In genomic region chr17:77497578-77497934, GRCh38 we compare ENCODE assay signal across 28 cellular contexts.
A peak's percentile ranks its signal among the peaks of the same experiment; 100 is the strongest.
DNase-seq lines count a peak whose midpoint lies in the region; ATAC-seq, FAIRE-seq and TF ChIP-seq lines count a peak whose summit lies in the region.
"Had no signal": no experiment of that assay in that cellular context is flagged by ENCODE, and none has a peak within 500 bp of the region (broad histone marks: within the 10 kb centered on the region; RNA-seq: fewer than 3 reads in every experiment).

No MANE protein-coding gene starts in this region.

- intact Hi-C loops in natural killer cell (cut with micrococcal nuclease), result loop anchor here (10.0 kb wide), 1 partner anchor 413 kb away; no protein-coding TSS in a partner anchor
- intact Hi-C loops in GM12878 (cut with micrococcal nuclease; ENCODE audit: unreplicated experiment), result no loop called here

- H3K9me3 Mint-ChIP-seq in natural killer cell treated with Interleukin-12 subunit alpha and Interleukin-12 subunit beta and Interleukin-15 and Interleukin-18, amount 100 ng/mL, for 72 hours, result no peaks in the 10 kb centered on the region
- H3K9me3 Mint-ChIP-seq in natural killer cell, result no peaks in the 10 kb centered on the region
- H3K9me3 Mint-ChIP-seq: WTC11 had no signal

- peak; percentile 40 for DNase-seq in natural killer cell treated with Interleukin-12 subunit alpha and Interleukin-12 subunit beta and Interleukin-15 and Interleukin-18, amount 100 ng/mL, for 72 hours (ENCODE audit: low spot score)
- DNase-seq in natural killer cell (no peak), GM12878 (ENCODE audit: low read depth, low spot score) (no peak), osteoblast (ENCODE audit: insufficient read length, low spot score, missing footprints) (peak; percentile 78), CD1c-positive myeloid dendritic cell (ENCODE audit: extremely low spot score) (no peak)
- DNase-seq: activated naive CD4-positive, alpha-beta T cell treated with Interleukin-2 at 50 U/mL for 16 hours; activated T-cell treated with anti-CD3 and anti-CD28 coated beads for 4 hours; anterior cingulate cortex; CD4-positive, alpha-beta memory T cell; dermis blood vessel endothelial cell; DMS 273 treated with DMSO at 0.1 percent for 48 hours; GOT3; mesendoderm; NCI-H1105 treated with DMSO at 0.1 percent for 48 hours; NCI-H2029; NCI-H345; NCI-H774; occipital lobe; OCI-M1; SHP77; stimulated activated CD4-positive, alpha-beta T cell treated with anti-CD3 and anti-CD28 coated beads, Interleukin-4, amount 100 ng/mL, for 24 hours; stimulated activated naive CD4-positive, alpha-beta T cell treated with Interleukin-2 at 50 U/mL for 16 hours had no signal

- RAD21 ChIA-PET in GM12878 (lab: Charles Lee; ENCODE audit: unreplicated experiment), result interaction anchor here (0.9 to 3.8 kb wide), 2 partner anchors 69 to 166 kb away, joined by 3 to 32 read pairs; no protein-coding TSS in a partner anchor

- ATAC-seq in natural killer cell treated with Interleukin-12 subunit alpha and Interleukin-12 subunit beta and Interleukin-15 and Interleukin-18, amount 100 ng/mL, for 72 hours, result no peak
- no peak for ATAC-seq in natural killer cell
- ATAC-seq in GM12878, result no peak
- no peak for ATAC-seq in HG03439 (IDR thresholded peaks at IDR 0.05; ENCODE audit: unreplicated experiment)
- no peak for ATAC-seq in HG02870 (IDR thresholded peaks at IDR 0.05; ENCODE audit: unreplicated experiment)
- ATAC-seq: left colon, WTC11 had no signal

- no peak for TF ChIP-seq CTCF in natural killer cell (IDR thresholded peaks at IDR 0.05)
- TF ChIP-seq CTCF in GM12878 (IDR thresholded peaks at IDR 0.05 in 2 of 3, conservative IDR thresholded peaks at IDR 0.05 in 1 of 3; ENCODE audit: control insufficient read depth in 2 of 3, extremely low read depth in 1 of 3, insufficient read depth in 1 of 3, low read depth in 3 of 3, low read length in 3 of 3), result no peak
- TF ChIP-seq CTCF in osteoblast (IDR thresholded peaks at IDR 0.05; ENCODE audit: extremely low read depth, low read depth, low read length), result no peak

- H3K4me3 ChIP-seq in GM12878, result no peak overlapping the region
- no peak overlapping the region for H3K4me3 ChIP-seq in osteoblast (ENCODE audit: insufficient read depth, low read length)
- H3K4me3 ChIP-seq: cardiac muscle cell had no signal

- TF ChIP-seq EP300 in GM12878 (IDR thresholded peaks at IDR 0.05; ENCODE audit: borderline replicate concordance in 1 of 2, control insufficient read depth in 1 of 2, low read depth in 2 of 2, low read length in 2 of 2), result no peak

- H3K36me3 ChIP-seq in GM12878 (ENCODE audit: control insufficient read depth in 2 of 2, insufficient read depth in 2 of 2, low read length in 1 of 2) (peaks cover 33 to 42% of the 10 kb centered on the region in 2 experiments), osteoblast (ENCODE audit: insufficient read depth, low read length) (peaks cover 72% of the 10 kb centered on the region)
- H3K36me3 ChIP-seq: cardiac muscle cell had no signal

- H3K4me3 Mint-ChIP-seq in natural killer cell treated with Interleukin-12 subunit alpha and Interleukin-12 subunit beta and Interleukin-15 and Interleukin-18, amount 100 ng/mL, for 72 hours, result no peak overlapping the region
- H3K4me3 Mint-ChIP-seq in natural killer cell, result no peak overlapping the region
- H3K4me3 Mint-ChIP-seq: CD4-positive, alpha-beta memory T cell; WTC11 had no signal

- no peaks in the 10 kb centered on the region for H3K27me3 ChIP-seq in GM12878 (replicated peaks in 1 of 2; ENCODE audit: control insufficient read depth in 2 of 2, insufficient read depth in 2 of 2, low read length in 1 of 2)
- no peaks in the 10 kb centered on the region for H3K27me3 ChIP-seq in osteoblast (ENCODE audit: insufficient read depth, low read length)
- H3K27me3 ChIP-seq: cardiac muscle cell had no signal

- H3K9ac ChIP-seq in GM12878 (ENCODE audit: control insufficient read depth, insufficient read depth, low read length), result no peak overlapping the region

- no peak for TF ChIP-seq RAD21 in GM12878 (IDR thresholded peaks at IDR 0.05; ENCODE audit: insufficient read depth, low read depth, low read length)

- no peak overlapping the region for H3K27ac ChIP-seq in GM12878 (ENCODE audit: control insufficient read depth, insufficient read depth)
- H3K27ac ChIP-seq in osteoblast (ENCODE audit: low read depth, low read length), result no peak overlapping the region
- H3K27ac ChIP-seq: cardiac muscle cell had no signal

- no peaks in the 10 kb centered on the region for H4K20me1 ChIP-seq in GM12878 (ENCODE audit: control insufficient read depth, insufficient read depth)
- H4K20me1 ChIP-seq in osteoblast (ENCODE audit: insufficient read depth, low read length), result peaks cover 32% of the 10 kb centered on the region

- no peak for FAIRE-seq in GM12878 (lab: Jason Lieb, UNC)
- FAIRE-seq: endothelial cell of umbilical vein had no signal

- no peaks in the 10 kb centered on the region for H3K36me3 Mint-ChIP-seq in natural killer cell treated with Interleukin-12 subunit alpha and Interleukin-12 subunit beta and Interleukin-15 and Interleukin-18, amount 100 ng/mL, for 72 hours
- H3K36me3 Mint-ChIP-seq in natural killer cell, result no peaks in the 10 kb centered on the region

- H3K4me2 ChIP-seq in GM12878 (ENCODE audit: control insufficient read depth, insufficient read depth) (no peak overlapping the region), osteoblast (ENCODE audit: insufficient read depth, low read length) (no peak overlapping the region)

- TF ChIP-seq POLR2A in GM12878 (IDR thresholded peaks at IDR 0.05; ENCODE audit: low read depth, low read length), result no peak; the same call in 1 of the 2 replicates

- H3K9me3 ChIP-seq in GM12878 (replicated peaks; ENCODE audit: control insufficient read depth, insufficient read depth, low read length) (no peaks in the 10 kb centered on the region), osteoblast (ENCODE audit: low read depth, low read length) (no peaks in the 10 kb centered on the region)

- 92% methylated on average over 7 of the region's 8 CpGs for WGBS in GM12878 (ENCODE audit: insufficient coverage, insufficient replicate concordance, low lambda C conversion rate, missing lambda C conversion rate)

- peaks cover 0 to 11% of the 10 kb centered on the region in 2 donors for H3K4me1 Mint-ChIP-seq in natural killer cell treated with Interleukin-12 subunit alpha and Interleukin-12 subunit beta and Interleukin-15 and Interleukin-18, amount 100 ng/mL, for 72 hours (ENCODE audit: low read depth in 2 of 2)
- H3K4me1 Mint-ChIP-seq in natural killer cell, result peaks cover 7 to 14% of the 10 kb centered on the region in 2 donors
- H3K4me1 Mint-ChIP-seq: WTC11 had no signal

- CTCF ChIA-PET in GM12878 (lab: Yijun Ruan, JAX), result interaction anchor here (1.5 to 2.4 kb wide), 2 partner anchors 68 to 166 kb away, joined by 7 to 17 read pairs; no protein-coding TSS in a partner anchor

- SMC1A ChIA-PET in GM12878 (lab: Charles Lee; ENCODE audit: uncharacterized antibody, unreplicated experiment), result interaction anchor here (1.2 kb wide), 1 partner anchor 65 kb away, joined by 3 read pairs; no protein-coding TSS in a partner anchor

- BruUV-seq in GM12878 (replicated peaks; lab: Mats Ljungman, UMichigan), result no TSS peak

- H3K79me2 ChIP-seq in GM12878 (ENCODE audit: control insufficient read depth, insufficient read depth, low read length) (no peaks in the 10 kb centered on the region), osteoblast (ENCODE audit: insufficient read depth, low read length) (peaks cover 16% of the 10 kb centered on the region)

- in situ Hi-C loops in GM12878 (cut with MboI), result no loop called here

- POLR2A ChIA-PET in GM12878 (lab: Charles Lee), result interaction anchor here (0.5 kb wide), 1 partner anchor 658 kb away, joined by 3 read pairs; no protein-coding TSS in a partner anchor

- H3K27ac Mint-ChIP-seq in natural killer cell treated with Interleukin-12 subunit alpha and Interleukin-12 subunit beta and Interleukin-15 and Interleukin-18, amount 100 ng/mL, for 72 hours, result no peak overlapping the region
- no peak overlapping the region for H3K27ac Mint-ChIP-seq in natural killer cell
- H3K27ac Mint-ChIP-seq: WTC11 had no signal

- H3K4me1 ChIP-seq in GM12878 (ENCODE audit: control insufficient read depth, insufficient read depth, low read length) (peaks cover 5% of the 10 kb centered on the region), osteoblast (ENCODE audit: insufficient read depth, low read length) (peaks cover 5% of the 10 kb centered on the region)

- no peak overlapping the region for H2AFZ ChIP-seq in GM12878 (ENCODE audit: control insufficient read depth, low read depth, low read length)
- no peak overlapping the region for H2AFZ ChIP-seq in osteoblast (ENCODE audit: low read length)

- no peaks in the 10 kb centered on the region for H3K27me3 Mint-ChIP-seq in natural killer cell treated with Interleukin-12 subunit alpha and Interleukin-12 subunit beta and Interleukin-15 and Interleukin-18, amount 100 ng/mL, for 72 hours
- no peaks in the 10 kb centered on the region for H3K27me3 Mint-ChIP-seq in natural killer cell (ENCODE audit: low read depth in 2 of 2)
- H3K27me3 Mint-ChIP-seq: CD4-positive, alpha-beta memory T cell had no signal

TF ChIP-seq in GM12878, 131 proteins besides CTCF, POLR2A, EP300 and RAD21:
- TF ChIP-seq TBL1XR1 (IDR thresholded peaks at IDR 0.05; ENCODE audit: low read depth, low read length) (no peak), POLR2AphosphoS2 (IDR thresholded peaks at IDR 0.05; ENCODE audit: low read depth, low read length) (0 out of 2 replicates have a peak, but pooled peaks have one; percentile 48), ZNF622 (IDR thresholded peaks at IDR 0.05) (no peak)

Comparison
In these comparisons a context has a peak if more than half of its experiments do, and no peak if none do; other contexts are left out.
1. DNase-seq: peak in natural killer cell treated with Interleukin-12 subunit alpha and Interleukin-12 subunit beta and Interleukin-15 and Interleukin-18, amount 100 ng/mL, for 72 hours (single experiment) and osteoblast (single experiment); none in natural killer cell (single experiment), GM12878 (single experiment) and CD1c-positive myeloid dendritic cell (single experiment).